In genomic region chr9:80648336-80648735, GRCh38 we compare ENCODE assay signal across 16 cellular contexts.
DNase-seq lines count a peak whose midpoint lies in the region; TF ChIP-seq lines count a peak whose summit lies in the region.
"Had no signal": no experiment of that assay in that cellular context is flagged by ENCODE, and none has a peak within 500 bp of the region (broad histone marks: within the 10 kb centered on the region; RNA-seq: fewer than 3 reads in every experiment).

No MANE protein-coding gene starts in this region.

- H3K36me3 ChIP-seq in left ventricle myocardium inferior: no peaks in the 10 kb centered on the region
- no peaks in the 10 kb centered on the region for H3K36me3 ChIP-seq in right atrium auricular region
- no peaks in the 10 kb centered on the region for H3K36me3 ChIP-seq in BE2C
- H3K36me3 ChIP-seq: ovary, spleen, tibial nerve had no signal

- H3K27ac ChIP-seq in left ventricle myocardium inferior (replicated peaks) (peak overlapping the region; percentile 27), right atrium auricular region (peak overlapping the region in 1 of 2 donors; percentile 46)

- peaks cover 17% of the 10 kb centered on the region for H3K4me1 Mint-ChIP-seq in mesothelial cell of epicardium
- H3K4me1 Mint-ChIP-seq: stimulated activated memory B cell treated with anti-CD40 and anti-IgM and Interleukin-4, amounts not matched to agents 10 μg/mL and 1 μg/mL and 100 μg/mL, for 72 hours had no signal

- H3K4me3 ChIP-seq in left ventricle myocardium inferior (no peak overlapping the region), right atrium auricular region (no peak overlapping the region), cardiac fibroblast (replicated peaks in 1 of 2; ENCODE audit: low read depth in 2 of 2, low read length in 2 of 2) (no peak overlapping the region), BE2C (ENCODE audit: low read depth, low read length) (no peak overlapping the region)
- H3K4me3 ChIP-seq: ovary, spleen, tibial nerve had no signal

- TF ChIP-seq CTCF in left ventricle myocardium inferior (IDR thresholded peaks at IDR 0.05; ENCODE audit: borderline replicate concordance): no peak
- TF ChIP-seq CTCF in right atrium auricular region (IDR thresholded peaks at IDR 0.05): no peak
- TF ChIP-seq CTCF in cardiac fibroblast (IDR thresholded peaks at IDR 0.05; ENCODE audit: low read depth, low read length): no peak
- no peak for TF ChIP-seq CTCF in mesothelial cell of epicardium (IDR thresholded peaks at IDR 0.05; ENCODE audit: unreplicated experiment)
- TF ChIP-seq CTCF in BE2C (IDR thresholded peaks at IDR 0.05; ENCODE audit: low read depth, low read length): no peak

- no peak for DNase-seq in left ventricle myocardium inferior
- no peak for DNase-seq in right atrium auricular region (ENCODE audit: low spot score)
- peak; percentile 42 to 75 for DNase-seq in cardiac fibroblast (ENCODE audit: low read depth in 2 of 2)
- DNase-seq in mesothelial cell of epicardium (ENCODE audit: low spot score in 2 of 2, unreplicated experiment in 2 of 2): no peak
- DNase-seq in stimulated activated CD4-positive, alpha-beta T cell treated with anti-CD3 and anti-CD28 coated beads, Interleukin-12 subunit alpha, Interleukin-12 subunit beta, amount 100 ng/mL, for 4 hours: no peak
- no peak for DNase-seq in C1 segment of cervical spinal cord (lab: John Stamatoyannopoulos, UW)
- DNase-seq in NCI-H2171 (lab: John Stamatoyannopoulos, UW): no peak
- no peak for DNase-seq in BE2C
- DNase-seq: activated CD4-positive, alpha-beta memory T cell treated with anti-CD3 and anti-CD28 coated beads for 36 hours; activated T-cell treated with anti-CD3 and anti-CD28 coated beads, Interleukin-2, amount 50 U/mL, for 48 hours; hippocampal formation; RPMI8226; spleen had no signal

- no peaks in the 10 kb centered on the region for H3K27me3 Mint-ChIP-seq in mesothelial cell of epicardium (ENCODE audit: low read depth)
- H3K27me3 Mint-ChIP-seq: activated CD4-positive, alpha-beta memory T cell treated with anti-CD3 and anti-CD28 coated beads for 36 hours; stimulated activated memory B cell treated with anti-CD40 and anti-IgM and Interleukin-4, amounts not matched to agents 10 μg/mL and 1 μg/mL and 100 μg/mL, for 72 hours had no signal

- H3K27me3 ChIP-seq in left ventricle myocardium inferior (ENCODE audit: low read depth) (no peaks in the 10 kb centered on the region), right atrium auricular region (no peaks in the 10 kb centered on the region), BE2C (no peaks in the 10 kb centered on the region)
- H3K27me3 ChIP-seq: ovary, spleen, tibial nerve had no signal

- no peak overlapping the region for H3K4me3 Mint-ChIP-seq in mesothelial cell of epicardium
- H3K4me3 Mint-ChIP-seq: activated CD4-positive, alpha-beta memory T cell treated with anti-CD3 and anti-CD28 coated beads for 36 hours; stimulated activated memory B cell treated with anti-CD40 and anti-IgM and Interleukin-4, amounts not matched to agents 10 μg/mL and 1 μg/mL and 100 μg/mL, for 72 hours had no signal

- intact Hi-C loops in left ventricle myocardium inferior (cut with micrococcal nuclease): no loop called here

- H3K9me3 ChIP-seq in left ventricle myocardium inferior (replicated peaks) (peaks cover 4% of the 10 kb centered on the region), right atrium auricular region (no peaks in the 10 kb centered on the region), BE2C (no peaks in the 10 kb centered on the region)
- H3K9me3 ChIP-seq: ovary had no signal

- peak overlapping the region; percentile 69 for H3K27ac Mint-ChIP-seq in mesothelial cell of epicardium
- H3K27ac Mint-ChIP-seq: activated CD4-positive, alpha-beta memory T cell treated with anti-CD3 and anti-CD28 coated beads for 36 hours; stimulated activated memory B cell treated with anti-CD40 and anti-IgM and Interleukin-4, amounts not matched to agents 10 μg/mL and 1 μg/mL and 100 μg/mL, for 72 hours had no signal

- peaks cover 4% of the 10 kb centered on the region for H3K9me3 Mint-ChIP-seq in mesothelial cell of epicardium

- H3K36me3 Mint-ChIP-seq in mesothelial cell of epicardium: no peaks in the 10 kb centered on the region
- H3K36me3 Mint-ChIP-seq: activated CD4-positive, alpha-beta memory T cell treated with anti-CD3 and anti-CD28 coated beads for 36 hours had no signal

- no peaks in the 10 kb centered on the region for H3K4me1 ChIP-seq in left ventricle myocardium inferior
- no peaks in the 10 kb centered on the region for H3K4me1 ChIP-seq in right atrium auricular region
- no peaks in the 10 kb centered on the region; the same call in 1 of the 2 replicates for H3K4me1 ChIP-seq in BE2C
- H3K4me1 ChIP-seq: spleen had no signal

Comparison
In these comparisons a context has a peak if more than half of its experiments do, and no peak if none do; other contexts are left out.
1. DNase-seq: peak in cardiac fibroblast (2 of 2); none in left ventricle myocardium inferior (single experiment), right atrium auricular region (single experiment), mesothelial cell of epicardium (0 of 2), stimulated activated CD4-positive, alpha-beta T cell treated with anti-CD3 and anti-CD28 coated beads, Interleukin-12 subunit alpha, Interleukin-12 subunit beta, amount 100 ng/mL, for 4 hours (single experiment), C1 segment of cervical spinal cord (0 of 14), NCI-H2171 (single experiment) and BE2C (single experiment).